In the genomic region with DNA sequence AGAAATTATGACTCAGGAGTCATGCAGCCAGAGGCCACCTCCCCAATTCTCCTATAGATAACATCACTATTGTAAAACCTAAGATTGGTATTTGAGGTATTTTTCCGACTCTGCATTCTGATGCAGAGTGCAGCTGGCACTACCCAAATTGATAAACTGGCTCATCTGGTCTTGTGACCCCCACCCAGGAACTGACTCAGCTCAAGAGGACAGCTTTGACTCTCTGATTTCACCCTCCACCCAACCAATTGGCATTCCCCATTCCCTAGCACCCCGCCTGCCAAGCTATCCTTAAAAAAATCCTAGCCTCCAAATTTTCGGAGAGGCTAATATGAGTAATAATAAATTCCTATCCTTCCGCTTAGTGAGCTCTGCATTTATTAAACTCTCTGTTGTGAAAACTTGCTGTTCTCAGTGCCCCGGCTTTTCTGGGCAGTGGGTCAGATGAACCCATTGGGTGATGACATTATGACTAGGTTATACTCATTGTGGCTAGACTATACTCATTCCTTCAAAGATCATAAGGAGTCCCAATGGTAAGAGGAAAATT, we compare ENCODE assay signal across 12 cellular contexts. TPM values are rescaled to one million over a fixed set of nuclear protein-coding genes. Genes with fewer than 3 reads are reported as not detected.
DNase-seq lines count a peak whose midpoint lies in the region; ATAC-seq and TF ChIP-seq lines count a peak whose summit lies in the region.
"Had no signal": no experiment of that assay in that cellular context is flagged by ENCODE, and none has a peak within 500 bp of the region (broad histone marks: within the 10 kb centered on the region; RNA-seq: fewer than 3 reads in every experiment).

No MANE protein-coding gene starts in this region.

- DNase-seq in HPDE6-E6E7 (ENCODE audit: extremely low spot score) (peak; percentile 31), islet precursor cell (peak; percentile 90), middle frontal gyrus (ENCODE audit: extremely low spot score, low spot score) (no peak)
- peak; percentile 54 for DNase-seq in activated T-cell treated with anti-CD3 and anti-CD28 coated beads, Interleukin-2, amount 50 U/mL, for 72 hours
- DNase-seq: glutamatergic neuron; naive B cell; stimulated activated CD4-positive, alpha-beta T cell treated with anti-CD3 and anti-CD28 coated beads, Interleukin-4, amount 100 ng/mL, for 4 hours; WERI-Rb-1 had no signal

- H3K4me1 Mint-ChIP-seq in activated T-cell treated with anti-CD3 and anti-CD28 coated beads, Interleukin-2, amount 50 U/mL, for 72 hours (ENCODE audit: low read depth) = peaks cover 21% of the 10 kb centered on the region

- ATAC-seq in activated T-cell treated with anti-CD3 and anti-CD28 coated beads, Interleukin-2, amount 50 U/mL, for 72 hours (replicated peaks in 1 of 2) = peak; percentile 88 to 90
- no peak for ATAC-seq in GM18870 (IDR thresholded peaks at IDR 0.05; ENCODE audit: unreplicated experiment)
- ATAC-seq in HG02973 (IDR thresholded peaks at IDR 0.05; ENCODE audit: unreplicated experiment) = no peak
- no peak for ATAC-seq in GM21528 (IDR thresholded peaks at IDR 0.05; ENCODE audit: low FRiP score, unreplicated experiment)

- peak overlapping the region; percentile 56; the same call in 1 of the 2 replicates for H3K27ac ChIP-seq in C4-2B
- H3K27ac ChIP-seq: WERI-Rb-1 had no signal

- peak overlapping the region; percentile 21 to 49 for H3K4me3 Mint-ChIP-seq in activated T-cell treated with anti-CD3 and anti-CD28 coated beads, Interleukin-2, amount 50 U/mL, for 72 hours
- H3K4me3 Mint-ChIP-seq: naive B cell had no signal

- H3K36me3 Mint-ChIP-seq in activated T-cell treated with anti-CD3 and anti-CD28 coated beads, Interleukin-2, amount 50 U/mL, for 72 hours (ENCODE audit: insufficient read depth in 2 of 2) = no peaks in the 10 kb centered on the region
- H3K36me3 Mint-ChIP-seq: naive B cell had no signal

- no peak for TF ChIP-seq CTCF in C4-2B (conservative IDR thresholded peaks at IDR 0.05)

- peak overlapping the region; percentile 55 for H3K27ac Mint-ChIP-seq in activated T-cell treated with anti-CD3 and anti-CD28 coated beads, Interleukin-2, amount 50 U/mL, for 72 hours

- H3K9me3 Mint-ChIP-seq in activated T-cell treated with anti-CD3 and anti-CD28 coated beads, Interleukin-2, amount 50 U/mL, for 72 hours = no peaks in the 10 kb centered on the region
- H3K9me3 Mint-ChIP-seq: naive B cell had no signal

- H3K27me3 Mint-ChIP-seq in activated T-cell treated with anti-CD3 and anti-CD28 coated beads, Interleukin-2, amount 50 U/mL, for 72 hours (ENCODE audit: low read depth) = no peaks in the 10 kb centered on the region

RNA-seq across cellular contexts. Expression of gene EPS15, which starts 39.4 kb away (rescaled TPM):
- 10 to 100 TPM; 78.0 to 84.0 TPM for total RNA-seq in activated T-cell treated with anti-CD3 and anti-CD28 coated beads, Interleukin-2, amount 50 U/mL, for 72 hours

RNA-seq across cellular contexts. Expression of gene OSBPL9, which starts 58.4 kb away (rescaled TPM):
- 10 to 100 TPM; 59.0 to 59.7 TPM for total RNA-seq in activated T-cell treated with anti-CD3 and anti-CD28 coated beads, Interleukin-2, amount 50 U/mL, for 72 hours

Comparison
In these comparisons a context has a peak if more than half of its experiments do, and no peak if none do; other contexts are left out.
1. ATAC-seq: peak in activated T-cell treated with anti-CD3 and anti-CD28 coated beads, Interleukin-2, amount 50 U/mL, for 72 hours (2 of 2); none in GM18870 (single experiment), HG02973 (single experiment) and GM21528 (single experiment).